In genomic region chr6:704037-704436, GRCh38 we compare ENCODE assay signal across 17 cellular contexts. TPM values are rescaled to one million over a fixed set of nuclear protein-coding genes. Genes with fewer than 3 reads are reported as not detected.
DNase-seq lines count a peak whose midpoint lies in the region; ATAC-seq and TF ChIP-seq lines count a peak whose summit lies in the region.
"Had no signal": no experiment of that assay in that cellular context is flagged by ENCODE, and none has a peak within 500 bp of the region (broad histone marks: within the 10 kb centered on the region; RNA-seq: fewer than 3 reads in every experiment).

No MANE protein-coding gene starts in this region.

- H4K20me1 ChIP-seq in fibroblast of lung (ENCODE audit: control insufficient read depth, extremely low read depth, insufficient read depth, low read length) = no peaks in the 10 kb centered on the region

- H3K27ac ChIP-seq in SJSA1 (peak overlapping the region; percentile 48), fibroblast of lung (ENCODE audit: insufficient read depth, low read length) (no peak overlapping the region), heart right ventricle (no peak overlapping the region), aorta (ENCODE audit: low read depth in 1 of 2, low read length in 2 of 2) (no peak overlapping the region)
- H3K27ac ChIP-seq: RWPE1, SJCRH30 had no signal

- DNase-seq in H4 (ENCODE audit: low spot score) (peak; percentile 65), MG63 (peak; percentile 60), SJSA1 (ENCODE audit: low read depth in 1 of 2, low spot score in 2 of 2) (peak in 1 of 2 experiments; percentile 55), fibroblast of lung (ENCODE audit: low read depth in 2 of 2) (peak; percentile 20 to 81), heart right ventricle (no peak), aorta (no peak)
- no peak for DNase-seq in stimulated activated CD4-positive, alpha-beta T cell treated with anti-CD3 and anti-CD28 coated beads, Interleukin-4, amount 100 ng/mL, for 24 hours
- DNase-seq: Calu3; CD4-positive, CD25-positive, alpha-beta regulatory T cell; Karpas-422; MM.1S; NCI-H1105; NCI-H524; NK-92 treated with Interleukin-12 subunit alpha and Interleukin-12 subunit beta, amount 100 ng/mL, for 24 hours; SJCRH30 had no signal

- peaks cover 94% of the 10 kb centered on the region for H3K4me1 ChIP-seq in SJSA1 (replicated peaks)
- peaks cover 14% of the 10 kb centered on the region for H3K4me1 ChIP-seq in fibroblast of lung (ENCODE audit: control insufficient read depth, extremely low read depth, insufficient read depth, low read length)
- H3K4me1 ChIP-seq in heart right ventricle = no peaks in the 10 kb centered on the region
- no peaks in the 10 kb centered on the region for H3K4me1 ChIP-seq in aorta (ENCODE audit: control insufficient read depth in 1 of 2, insufficient read depth in 2 of 2, low read length in 2 of 2)
- H3K4me1 ChIP-seq: SJCRH30 had no signal

- 88 to 90% methylated on average over 6 of the region's 6 CpGs for WGBS in heart right ventricle, 2 donors
- WGBS in aorta, 2 donors = 86 to 87% methylated on average over 6 of the region's 6 CpGs

- H3K4me3 ChIP-seq in MG63 = no peak overlapping the region
- H3K4me3 ChIP-seq in SJSA1 = no peak overlapping the region
- H3K4me3 ChIP-seq in fibroblast of lung (replicated peaks in 1 of 4; ENCODE audit: control extremely low read depth in 1 of 4, insufficient read depth in 1 of 4, low read depth in 3 of 4, low read length in 4 of 4) = no peak overlapping the region
- H3K4me3 ChIP-seq in heart right ventricle = no peak overlapping the region
- no peak overlapping the region for H3K4me3 ChIP-seq in aorta (ENCODE audit: low read length in 2 of 2)
- H3K4me3 ChIP-seq: SJCRH30 had no signal

- H2AFZ ChIP-seq in fibroblast of lung (ENCODE audit: low read length) = peak overlapping the region; percentile 7

- H3K9ac ChIP-seq in fibroblast of lung (ENCODE audit: insufficient read depth, low read length) = no peak overlapping the region

- ATAC-seq in heart right ventricle (no peak), GM18502 (IDR thresholded peaks at IDR 0.05; ENCODE audit: poor library complexity, unreplicated experiment) (no peak), aorta (ENCODE audit: low FRiP score) (no peak)

- no peak for TF ChIP-seq CTCF in fibroblast of lung (conservative IDR thresholded peaks at IDR 0.05 in 1 of 2, IDR thresholded peaks at IDR 0.05 in 1 of 2; ENCODE audit: low read depth in 1 of 2, low read length in 2 of 2)
- TF ChIP-seq CTCF in heart right ventricle (IDR thresholded peaks at IDR 0.05) = no peak

- no peaks in the 10 kb centered on the region for H3K79me2 ChIP-seq in fibroblast of lung (ENCODE audit: control insufficient read depth, insufficient read depth, low read length)

- intact Hi-C loops in heart right ventricle (cut with DNase I) = no loop called here
- intact Hi-C loops in aorta (cut with DNase I) = no loop called here

- H3K9me3 ChIP-seq in MG63 (no peaks in the 10 kb centered on the region), SJSA1 (replicated peaks) (no peaks in the 10 kb centered on the region), fibroblast of lung (ENCODE audit: control insufficient read depth, insufficient read depth, low read depth, low read length) (no peaks in the 10 kb centered on the region), heart right ventricle (no peaks in the 10 kb centered on the region), aorta (ENCODE audit: control insufficient read depth, low read length) (no peaks in the 10 kb centered on the region)
- H3K9me3 ChIP-seq: SJCRH30 had no signal

- H3K4me2 ChIP-seq in fibroblast of lung (ENCODE audit: extremely low read depth, insufficient read depth, low read length) = no peak overlapping the region

- no peaks in the 10 kb centered on the region for H3K27me3 ChIP-seq in MG63
- no peaks in the 10 kb centered on the region for H3K27me3 ChIP-seq in SJSA1 (replicated peaks)
- H3K27me3 ChIP-seq in fibroblast of lung (ENCODE audit: control insufficient read depth, insufficient read depth, low read length) = no peaks in the 10 kb centered on the region
- peaks cover 0 to 11% (median 0%) of the 10 kb centered on the region in 7 donors for H3K27me3 ChIP-seq in heart right ventricle
- H3K27me3 ChIP-seq in aorta (ENCODE audit: control insufficient read depth in 1 of 2, insufficient read depth in 2 of 2, low read length in 1 of 2) = no peaks in the 10 kb centered on the region
- H3K27me3 ChIP-seq: SJCRH30 had no signal

- H3K36me3 ChIP-seq in MG63 = no peaks in the 10 kb centered on the region
- H3K36me3 ChIP-seq in SJSA1 = no peaks in the 10 kb centered on the region
- no peaks in the 10 kb centered on the region for H3K36me3 ChIP-seq in fibroblast of lung (ENCODE audit: control insufficient read depth, insufficient read depth, low read length)
- no peaks in the 10 kb centered on the region for H3K36me3 ChIP-seq in heart right ventricle
- no peaks in the 10 kb centered on the region for H3K36me3 ChIP-seq in aorta (ENCODE audit: control insufficient read depth in 1 of 2, insufficient read depth in 2 of 2, low read length in 1 of 2)
- H3K36me3 ChIP-seq: SJCRH30 had no signal

RNA-seq across cellular contexts. Expression of gene EXOC2, which starts 11.1 kb away (rescaled TPM):
- 57.0 and 62.4 TPM in 2 replicates for total RNA-seq in H4 (2014; rRNA removed; shearing (Covaris generic))
- 16.9 and 19.7 TPM in 2 replicates for total RNA-seq in MG63 (2014; rRNA removed; shearing (Covaris generic); ENCODE audit: low replicate concordance)
- 60.8 and 86.5 TPM in 2 replicates for total RNA-seq in SJSA1 (2014; rRNA removed; shearing (Covaris generic))
- total RNA-seq in fibroblast of lung (41.6 and 42.3 TPM in 2 replicates), heart right ventricle (10 to 100 TPM; 10.2 to 18.4 (median 14.3) TPM), aorta (10 to 100 TPM; 18.0 to 22.8 TPM)
- polyA plus RNA-seq in fibroblast of lung (19.7 and 22.4 TPM in 2 replicates), heart right ventricle (1 to 10 TPM; 4.0 to 7.5 TPM), aorta (1 to 10 TPM; 3.4 to 5.4 TPM)
- 14.4 and 19.0 TPM in 2 replicates for polyA plus RNA-seq in fibroblast of lung (2012)
- 17.1 and 20.3 TPM in 2 replicates for polyA minus RNA-seq in fibroblast of lung (ENCODE audit: low replicate concordance)

RNA-seq across cellular contexts. Expression of gene HUS1B, which starts 47.1 kb away (rescaled TPM):
- 2.1 TPM in 1 of 2 replicates, not detected in the other for total RNA-seq in H4 (2014; rRNA removed; shearing (Covaris generic))
- 0.22 TPM in 1 of 2 replicates, not detected in the other for total RNA-seq in MG63 (2014; rRNA removed; shearing (Covaris generic); ENCODE audit: low replicate concordance)
- 3.3 TPM in 1 of 2 replicates, not detected in the other for total RNA-seq in SJSA1 (2014; rRNA removed; shearing (Covaris generic))
- 0.77 and 1.2 TPM in 2 replicates for total RNA-seq in fibroblast of lung
- 0.08 and 0.11 TPM in 2 replicates for polyA plus RNA-seq in fibroblast of lung
- polyA plus RNA-seq in fibroblast of lung (2012) = 0.22 and 0.44 TPM in 2 replicates
- not detected in 2 replicates for polyA minus RNA-seq in fibroblast of lung (ENCODE audit: low replicate concordance)
- total RNA-seq in heart right ventricle = under 1 TPM in 6 of 10 donors, not detected in 4; 0.25 to 0.57 (median 0.36) TPM
- polyA plus RNA-seq in heart right ventricle = under 1 TPM in 1 of 2 donors, not detected in 1; 0.13 TPM
- 1 to 10 TPM; 1.4 to 2.4 TPM for total RNA-seq in aorta
- polyA plus RNA-seq in aorta = under 1 TPM in 1 of 2 donors, not detected in 1; 0.38 TPM

Comparison
In these comparisons a context has a peak if more than half of its experiments do, and no peak if none do; other contexts are left out.
1. DNase-seq: peak in H4 (single experiment), MG63 (single experiment) and fibroblast of lung (2 of 2); none in heart right ventricle (0 of 2), stimulated activated CD4-positive, alpha-beta T cell treated with anti-CD3 and anti-CD28 coated beads, Interleukin-4, amount 100 ng/mL, for 24 hours (single experiment) and aorta (0 of 2).